31 cellular contexts compared by ENCODE assay signal in genomic region chr10:3964516-3964915, GRCh38.
"Had no signal": no experiment of that assay in that cellular context is flagged by ENCODE, and none has a peak within 500 bp of the region (broad histone marks: within the 10 kb centered on the region; RNA-seq: fewer than 3 reads in every experiment).

No MANE protein-coding gene starts in this region.

- H3K27me3 Mint-ChIP-seq: activated B cell treated with CpG ODN at 0.5 μM for 24 hours; activated CD4-positive, alpha-beta T cell treated with anti-CD3 and anti-CD28 coated beads, Interleukin-2, amount 10 ng/mL, durations not matched to agents 24 days and 14 days; activated T-helper 17 cell treated with anti-CD3 and anti-CD28 coated beads, Interleukin-2, amount 50 U/mL, for 72 hours; T-cell had no signal

- H3K36me3 ChIP-seq: ascending aorta had no signal

- H3K4me1 ChIP-seq: body of pancreas had no signal

- H3K27ac ChIP-seq: ascending aorta, SK-N-MC had no signal

- H3K4me3 ChIP-seq: ascending aorta, body of pancreas, SK-N-MC had no signal

- FAIRE-seq: bronchial epithelial cell, TTC549 had no signal

- H3K27ac Mint-ChIP-seq: activated B cell treated with CpG ODN at 0.5 μM for 24 hours; activated CD4-positive, alpha-beta T cell treated with anti-CD3 and anti-CD28 coated beads, Interleukin-2, amount 10 ng/mL, durations not matched to agents 24 days and 14 days; activated naive CD4-positive, alpha-beta T cell treated with anti-CD3 and anti-CD28 coated beads for 36 hours; activated T-helper 17 cell treated with anti-CD3 and anti-CD28 coated beads, Interleukin-2, amount 50 U/mL, for 72 hours; IgD-negative memory B cell had no signal

- H3K27me3 ChIP-seq: ascending aorta, body of pancreas had no signal

- H3K9me3 Mint-ChIP-seq: activated B cell treated with CpG ODN at 0.5 μM for 24 hours; activated naive CD4-positive, alpha-beta T cell treated with anti-CD3 and anti-CD28 coated beads for 36 hours had no signal

- ATAC-seq: activated T-helper 17 cell treated with anti-CD3 and anti-CD28 coated beads, Interleukin-2, amount 50 U/mL, for 72 hours; body of pancreas; Right ventricle myocardium inferior; T-cell had no signal

- H3K9me3 ChIP-seq: ascending aorta, body of pancreas had no signal

- H3K4me3 Mint-ChIP-seq: activated B cell treated with CpG ODN at 0.5 μM for 24 hours; activated CD4-positive, alpha-beta T cell treated with anti-CD3 and anti-CD28 coated beads, Interleukin-2, amount 10 ng/mL, durations not matched to agents 24 days and 14 days; activated naive CD4-positive, alpha-beta T cell treated with anti-CD3 and anti-CD28 coated beads for 36 hours; activated T-helper 17 cell treated with anti-CD3 and anti-CD28 coated beads, Interleukin-2, amount 50 U/mL, for 72 hours; IgD-negative memory B cell; T-cell had no signal

- DNase-seq: activated B cell treated with CpG ODN at 0.5 μM for 24 hours; activated CD4-positive, alpha-beta T cell treated with anti-CD3 and anti-CD28 coated beads for 1 hour; activated CD4-positive, alpha-beta T cell treated with anti-CD3 and anti-CD28 coated beads, Interleukin-2, amount 10 ng/mL, durations not matched to agents 24 days and 14 days; activated CD4-positive, alpha-beta T cell treated with anti-CD3 and anti-CD28 coated beads, Interleukin-2, amount 50 U/mL, for 48 hours; activated gamma-delta T cell; activated naive CD4-positive, alpha-beta T cell treated with anti-CD3 and anti-CD28 coated beads for 36 hours; activated T-cell treated with anti-CD3 and anti-CD28 coated beads for 4 hours; activated T-cell treated with anti-CD3 and anti-CD28 coated beads, Interleukin-2, amount 50 U/mL, for 48 hours; body of pancreas; KG1; NCI-H1092; NCI-H1417 treated with DMSO at 0.1 percent for 48 hours; NCI-H1694; NCI-H2029; NCI-H2107; NCI-H2171 treated with DMSO at 0.1 percent for 48 hours; NCI-H226; NCI-H510A; NCI-H526 treated with DMSO at 0.1 percent for 48 hours; NCI-H82; RPMI8226; T-cell; T-helper 2 cell; T1000 had no signal
